Comparison of ENCODE assay signal across 12 cellular contexts in genomic region chr14:94009767-94010166, GRCh38. TPM values are rescaled to one million over a fixed set of nuclear protein-coding genes. Genes with fewer than 3 reads are reported as not detected.
DNase-seq lines count a peak whose midpoint lies in the region; ATAC-seq, FAIRE-seq and TF ChIP-seq lines count a peak whose summit lies in the region.
"Had no signal": no experiment of that assay in that cellular context is flagged by ENCODE, and none has a peak within 500 bp of the region (broad histone marks: within the 10 kb centered on the region; RNA-seq: fewer than 3 reads in every experiment).

No MANE protein-coding gene starts in this region.

- H3K27me3 ChIP-seq in cardiac muscle cell (no peaks in the 10 kb centered on the region), left ventricle myocardium inferior (ENCODE audit: low read depth) (peaks cover 23% of the 10 kb centered on the region), Peyer's patch (no peaks in the 10 kb centered on the region)

- no peak for FAIRE-seq in urothelium cell line (lab: Jason Lieb, UNC)
- no peak for FAIRE-seq in frontal cortex (lab: Jason Lieb, UNC)

- H3K36me3 ChIP-seq in cardiac muscle cell (no peaks in the 10 kb centered on the region), left ventricle myocardium inferior (no peaks in the 10 kb centered on the region), Peyer's patch (no peaks in the 10 kb centered on the region)
- H3K36me3 ChIP-seq: lower lobe of right lung had no signal

- in situ Hi-C loops in astrocyte of the cerebellum (cut with HindIII; ENCODE audit: low sequenced_read_pairs) = no loop called here

- H3K4me3 ChIP-seq in cardiac muscle cell = no peak overlapping the region
- no peak overlapping the region for H3K4me3 ChIP-seq in left ventricle myocardium inferior
- H3K4me3 ChIP-seq in astrocyte of the cerebellum (ENCODE audit: low read depth, low read length) = no peak overlapping the region
- H3K4me3 ChIP-seq in Peyer's patch = no peak overlapping the region
- H3K4me3 ChIP-seq: lower lobe of right lung, SK-N-MC had no signal

- H3K4me1 ChIP-seq in cardiac muscle cell (ENCODE audit: low read depth) (peaks cover 10% of the 10 kb centered on the region), left ventricle myocardium inferior (no peaks in the 10 kb centered on the region), Peyer's patch (no peaks in the 10 kb centered on the region)
- H3K4me1 ChIP-seq: lower lobe of right lung had no signal

- no peak for TF ChIP-seq CTCF in cardiac muscle cell (IDR thresholded peaks at IDR 0.05; ENCODE audit: low read depth, low read length)
- TF ChIP-seq CTCF in left ventricle myocardium inferior (IDR thresholded peaks at IDR 0.05; ENCODE audit: borderline replicate concordance) = no peak
- TF ChIP-seq CTCF in astrocyte of the cerebellum (IDR thresholded peaks at IDR 0.05; ENCODE audit: low read depth, low read length, missing control alignments) = no peak
- TF ChIP-seq CTCF in Peyer's patch (IDR thresholded peaks at IDR 0.05) = no peak

- H3K27ac ChIP-seq in cardiac muscle cell = peak overlapping the region; percentile 22
- no peak overlapping the region for H3K27ac ChIP-seq in left ventricle myocardium inferior (replicated peaks)
- no peak overlapping the region for H3K27ac ChIP-seq in Peyer's patch
- H3K27ac ChIP-seq: lower lobe of right lung, SK-N-MC had no signal

- DNase-seq in cardiac muscle cell (ENCODE audit: low read depth in 1 of 2, low spot score in 1 of 2) = peak in 1 of 2 donors; percentile 56
- no peak for DNase-seq in left ventricle myocardium inferior
- peak; percentile 73 for DNase-seq in astrocyte of the cerebellum (ENCODE audit: low read depth)
- DNase-seq in urothelium cell line (ENCODE audit: low spot score) = peak; percentile 74
- DNase-seq in Peyer's patch = no peak
- DNase-seq in frontal cortex (ENCODE audit: low spot score in 2 of 2) = no peak
- DNase-seq: caudate nucleus, DND-41, lower lobe of right lung had no signal

- ATAC-seq in HG03066 (IDR thresholded peaks at IDR 0.05; ENCODE audit: low read depth, unreplicated experiment) (peak; percentile 69), GM21367 (IDR thresholded peaks at IDR 0.05; ENCODE audit: unreplicated experiment) (no peak)
- ATAC-seq: lower lobe of right lung had no signal

- intact Hi-C loops in left ventricle myocardium inferior (cut with micrococcal nuclease) = no loop called here

- H3K9me3 ChIP-seq in cardiac muscle cell (ENCODE audit: low read depth) (no peaks in the 10 kb centered on the region), left ventricle myocardium inferior (replicated peaks) (no peaks in the 10 kb centered on the region), Peyer's patch (no peaks in the 10 kb centered on the region)
- H3K9me3 ChIP-seq: lower lobe of right lung had no signal

- TF ChIP-seq POLR2A in Peyer's patch (IDR thresholded peaks at IDR 0.05) = no peak

RNA-seq across cellular contexts. Expression of gene CCDC197, which starts 12.7 kb away (rescaled TPM):
- not detected in 2 replicates for total RNA-seq in cardiac muscle cell
- polyA plus RNA-seq in cardiac muscle cell = 0.21 TPM in 1 of 2 replicates, not detected in the other
- 1.2 TPM for total RNA-seq in left ventricle myocardium inferior
- not detected for total RNA-seq in Peyer's patch
- total RNA-seq in frontal cortex = not detected
- total RNA-seq: lower lobe of right lung had no signal

RNA-seq across cellular contexts. Expression of gene OTUB2, which starts 16.4 kb away (rescaled TPM):
- 2.4 and 4.1 TPM in 2 replicates for total RNA-seq in cardiac muscle cell
- 4.3 and 4.4 TPM in 2 replicates for polyA plus RNA-seq in cardiac muscle cell
- 0.27 TPM for total RNA-seq in left ventricle myocardium inferior
- total RNA-seq in Peyer's patch = 1 to 10 TPM in 3 of 4 donors, not detected in 1; 3.4 to 4.9 (median 3.6) TPM
- total RNA-seq in frontal cortex = 4.9 TPM

RNA-seq across cellular contexts. Expression of gene ASB2, which starts 33.4 kb away (rescaled TPM):
- total RNA-seq in cardiac muscle cell (208 and 240 TPM in 2 replicates), left ventricle myocardium inferior (251 TPM), Peyer's patch (10 to 100 TPM in 1 of 4 donors, 1 to 10 TPM in 3; 3.2 to 32.2 (median 5.4) TPM), frontal cortex (under 0.01 TPM)
- polyA plus RNA-seq in cardiac muscle cell = 165 and 191 TPM in 2 replicates

Comparison
In these comparisons a context has a peak if more than half of its experiments do, and no peak if none do; other contexts are left out.
1. DNase-seq: peak in astrocyte of the cerebellum (single experiment) and urothelium cell line (single experiment); none in left ventricle myocardium inferior (single experiment), Peyer's patch (0 of 3) and frontal cortex (0 of 2).